25 cellular contexts compared by ENCODE assay signal in the genomic region with DNA sequence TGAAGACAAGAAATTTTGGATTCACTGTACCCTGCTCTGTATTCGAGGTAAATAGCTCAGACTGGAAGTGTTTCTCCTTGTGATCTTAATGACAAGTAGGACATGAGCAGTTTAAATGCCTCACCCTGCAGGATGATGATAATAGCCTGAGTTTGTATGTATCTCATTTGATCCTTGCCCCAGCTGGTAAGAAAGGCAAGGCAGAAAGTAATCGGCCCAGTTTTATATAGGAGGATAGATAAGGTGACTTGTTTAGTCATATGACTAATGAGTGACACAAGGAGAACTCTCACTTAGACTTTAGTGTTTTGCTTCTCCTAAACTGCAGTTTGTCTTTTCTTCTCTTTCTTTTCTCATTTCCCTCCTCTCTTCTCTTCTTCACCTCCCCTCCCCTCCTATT.
"Had no signal": no experiment of that assay in that cellular context is flagged by ENCODE, and none has a peak within 500 bp of the region (broad histone marks: within the 10 kb centered on the region; RNA-seq: fewer than 3 reads in every experiment).

No MANE protein-coding gene starts in this region.

- H3K36me3 Mint-ChIP-seq: activated naive CD8-positive, alpha-beta T cell had no signal

- H3K4me2 ChIP-seq: SK-N-SH had no signal

- H3K36me3 ChIP-seq: Peyer's patch, SJCRH30, WERI-Rb-1 had no signal

- H3K27me3 ChIP-seq: Peyer's patch, SJCRH30 had no signal

- ATAC-seq: activated CD4-positive, alpha-beta T cell treated with anti-CD3 and anti-CD28 coated beads for 36 hours; activated CD8-positive, alpha-beta T cell treated with anti-CD3 and anti-CD28 coated beads for 36 hours had no signal

- H3K4me3 ChIP-seq: Peyer's patch, SJCRH30 had no signal

- DNase-seq: activated CD4-positive, alpha-beta T cell treated with anti-CD3 and anti-CD28 coated beads for 36 hours; activated CD4-positive, alpha-beta T cell treated with anti-CD3 and anti-CD28 coated beads, Interleukin-2, amount 50 U/mL, for 1 hour; activated CD8-positive, alpha-beta memory T cell treated with anti-CD3 and anti-CD28 coated beads, Interleukin-2, amount 50 U/mL, for 4 hours; activated CD8-positive, alpha-beta T cell treated with anti-CD3 and anti-CD28 coated beads for 36 hours; activated effector memory CD4-positive, alpha-beta T cell treated with anti-CD3 and anti-CD28 coated beads, Interleukin-2, amount 50 U/mL, for 16 hours; activated naive CD4-positive, alpha-beta T cell treated with Interleukin-2 at 50 U/mL for 16 hours; activated T-cell treated with anti-CD3 and anti-CD28 coated beads, Interleukin-2, amount 50 U/mL, for 1 hour; IMR-90; NCI-H1105 treated with DMSO at 0.1 percent for 48 hours; NCI-H1436 treated with DMSO at 0.1 percent for 48 hours; NCI-H187; NCI-H2081; NCI-H2171; NCI-H2227 treated with DMSO at 0.1 percent for 48 hours; NCI-H446 treated with DMSO at 0.1 percent for 48 hours; NCI-H524 treated with DMSO at 0.1 percent for 48 hours; NCI-H82; Peyer's patch; Right ventricle myocardium superior; SJCRH30; SK-N-SH; T-helper 1 cell; WERI-Rb-1 had no signal

- H3K9ac ChIP-seq: SK-N-SH had no signal

- H3K9me3 Mint-ChIP-seq: activated CD8-positive, alpha-beta T cell treated with anti-CD3 and anti-CD28 coated beads for 36 hours had no signal

- H3K27ac Mint-ChIP-seq: activated CD4-positive, alpha-beta T cell treated with anti-CD3 and anti-CD28 coated beads for 36 hours; activated CD8-positive, alpha-beta T cell treated with anti-CD3 and anti-CD28 coated beads for 36 hours; activated naive CD8-positive, alpha-beta T cell had no signal

- H3K9me3 ChIP-seq: Peyer's patch, SK-N-SH had no signal

- H3K4me3 Mint-ChIP-seq: activated CD4-positive, alpha-beta T cell treated with anti-CD3 and anti-CD28 coated beads for 36 hours; activated CD8-positive, alpha-beta T cell treated with anti-CD3 and anti-CD28 coated beads for 36 hours; activated naive CD8-positive, alpha-beta T cell had no signal

- H3K27ac ChIP-seq: Peyer's patch, RWPE1, SJCRH30, WERI-Rb-1 had no signal

- H3K9me2 ChIP-seq: SK-N-SH had no signal

- H3K4me1 ChIP-seq: Peyer's patch had no signal
